In the genomic region with DNA sequence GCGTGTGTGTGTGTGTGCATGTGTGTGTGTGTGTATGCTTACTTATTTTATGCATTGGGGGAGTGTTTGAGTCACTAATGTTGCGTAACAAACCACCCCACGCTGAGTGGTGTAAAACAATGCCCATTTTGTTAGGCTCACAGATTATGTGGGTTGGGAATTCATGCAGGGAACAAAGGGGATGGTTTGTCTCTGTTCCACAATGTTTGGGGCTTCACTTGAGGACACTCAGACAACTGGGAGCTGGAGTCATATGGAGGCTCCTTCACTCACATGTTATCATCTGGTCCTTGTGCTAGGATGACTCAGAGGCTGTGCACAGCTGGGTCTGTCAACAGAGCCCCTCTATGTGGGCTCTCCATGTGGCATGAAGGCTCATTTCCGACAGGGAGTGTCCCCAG, we compare ENCODE assay signal across 19 cellular contexts. TPM values are rescaled to one million over a fixed set of nuclear protein-coding genes. Genes with fewer than 3 reads are reported as not detected.
DNase-seq lines count a peak whose midpoint lies in the region; ATAC-seq, FAIRE-seq and TF ChIP-seq lines count a peak whose summit lies in the region.
"Had no signal": no experiment of that assay in that cellular context is flagged by ENCODE, and none has a peak within 500 bp of the region (broad histone marks: within the 10 kb centered on the region; RNA-seq: fewer than 3 reads in every experiment).

No MANE protein-coding gene starts in this region.

- no peaks in the 10 kb centered on the region for H3K36me3 Mint-ChIP-seq in astrocyte (ENCODE audit: low read depth, unreplicated experiment)
- H3K36me3 Mint-ChIP-seq in progenitor cell of endocrine pancreas (ENCODE audit: insufficient read depth) = no peaks in the 10 kb centered on the region
- H3K36me3 Mint-ChIP-seq: natural killer cell had no signal

- H3K9me3 ChIP-seq in astrocyte (ENCODE audit: insufficient read depth, low read depth, low read length) = no peaks in the 10 kb centered on the region
- H3K9me3 ChIP-seq: sigmoid colon, upper lobe of right lung had no signal

- ATAC-seq in HG03108 (IDR thresholded peaks at IDR 0.05; ENCODE audit: unreplicated experiment) = no peak
- ATAC-seq: activated naive CD4-positive, alpha-beta T cell treated with anti-CD3 and anti-CD28 coated beads, Interleukin-2, amount 50 U/mL, for 72 hours; natural killer cell; Right ventricle myocardium inferior; upper lobe of right lung had no signal

- H3K9ac ChIP-seq in astrocyte (ENCODE audit: low read length) = no peak overlapping the region

- peaks cover 20% of the 10 kb centered on the region for H3K4me1 Mint-ChIP-seq in astrocyte (ENCODE audit: low read depth, unreplicated experiment)
- H3K4me1 Mint-ChIP-seq in progenitor cell of endocrine pancreas (ENCODE audit: low read depth) = peaks cover 7% of the 10 kb centered on the region
- H3K4me1 Mint-ChIP-seq: activated CD4-positive, alpha-beta T cell treated with anti-CD3 and anti-CD28 coated beads, Interleukin-2, amount 10 ng/mL, durations not matched to agents 24 days and 14 days; B cell; natural killer cell had no signal

- no peaks in the 10 kb centered on the region for H3K27me3 ChIP-seq in astrocyte (ENCODE audit: insufficient read depth, low read length)
- H3K27me3 ChIP-seq: sigmoid colon, upper lobe of right lung had no signal

- H3K9me3 Mint-ChIP-seq in astrocyte (ENCODE audit: unreplicated experiment) (no peaks in the 10 kb centered on the region), progenitor cell of endocrine pancreas (ENCODE audit: low read depth) (peaks cover 5% of the 10 kb centered on the region)
- H3K9me3 Mint-ChIP-seq: activated CD4-positive, alpha-beta T cell treated with anti-CD3 and anti-CD28 coated beads, Interleukin-2, amount 10 ng/mL, durations not matched to agents 24 days and 14 days; activated naive CD4-positive, alpha-beta T cell treated with anti-CD3 and anti-CD28 coated beads, Interleukin-2, amount 50 U/mL, for 72 hours; activated T-cell treated with anti-CD3 and anti-CD28 coated beads, Interleukin-2, amount 50 U/mL, for 24 hours had no signal

- FAIRE-seq in astrocyte (lab: Jason Lieb, UNC) = no peak
- no peak for FAIRE-seq in GM12891 (lab: Jason Lieb, UNC)
- FAIRE-seq: HTR-8/SVneo had no signal

- H3K27ac ChIP-seq in astrocyte (ENCODE audit: low read depth, low read length) = no peak overlapping the region
- H3K27ac ChIP-seq: sigmoid colon, upper lobe of right lung had no signal

- H3K4me3 Mint-ChIP-seq in astrocyte (ENCODE audit: unreplicated experiment) (no peak overlapping the region), progenitor cell of endocrine pancreas (ENCODE audit: low read depth) (no peak overlapping the region)
- H3K4me3 Mint-ChIP-seq: activated CD4-positive, alpha-beta T cell treated with anti-CD3 and anti-CD28 coated beads, Interleukin-2, amount 10 ng/mL, durations not matched to agents 24 days and 14 days; activated T-cell treated with anti-CD3 and anti-CD28 coated beads, Interleukin-2, amount 50 U/mL, for 24 hours; B cell; natural killer cell had no signal

- H3K4me3 ChIP-seq in astrocyte (ENCODE audit: insufficient read depth, low read depth, low read length) = no peak overlapping the region
- H3K4me3 ChIP-seq: sigmoid colon, upper lobe of right lung had no signal

- TF ChIP-seq CTCF in astrocyte (IDR thresholded peaks at IDR 0.05; ENCODE audit: insufficient read depth, low read depth, low read length) (no peak), progenitor cell of endocrine pancreas (IDR thresholded peaks at IDR 0.05; ENCODE audit: unreplicated experiment) (no peak)

- no peak overlapping the region for H3K4me2 ChIP-seq in astrocyte (ENCODE audit: low read length)

- H3K27ac Mint-ChIP-seq in astrocyte (ENCODE audit: unreplicated experiment) (peak overlapping the region; percentile 20), progenitor cell of endocrine pancreas (peak overlapping the region; percentile 5)
- H3K27ac Mint-ChIP-seq: activated CD4-positive, alpha-beta T cell treated with anti-CD3 and anti-CD28 coated beads, Interleukin-2, amount 10 ng/mL, durations not matched to agents 24 days and 14 days; activated naive CD4-positive, alpha-beta T cell treated with anti-CD3 and anti-CD28 coated beads, Interleukin-2, amount 50 U/mL, for 72 hours; activated T-cell treated with anti-CD3 and anti-CD28 coated beads, Interleukin-2, amount 50 U/mL, for 24 hours; B cell; natural killer cell had no signal

- no peaks in the 10 kb centered on the region for H3K79me2 ChIP-seq in astrocyte (ENCODE audit: insufficient read depth, low read length)

- H4K20me1 ChIP-seq in astrocyte (ENCODE audit: insufficient read depth, low read length) = no peaks in the 10 kb centered on the region

- no peaks in the 10 kb centered on the region for H3K27me3 Mint-ChIP-seq in astrocyte (ENCODE audit: low read depth, unreplicated experiment)
- peaks cover 8% of the 10 kb centered on the region for H3K27me3 Mint-ChIP-seq in progenitor cell of endocrine pancreas
- H3K27me3 Mint-ChIP-seq: activated CD4-positive, alpha-beta T cell treated with anti-CD3 and anti-CD28 coated beads, Interleukin-2, amount 10 ng/mL, durations not matched to agents 24 days and 14 days; activated T-cell treated with anti-CD3 and anti-CD28 coated beads, Interleukin-2, amount 50 U/mL, for 24 hours had no signal

- H2AFZ ChIP-seq in astrocyte (ENCODE audit: low read depth, low read length) = no peak overlapping the region

- H3K36me3 ChIP-seq in astrocyte (ENCODE audit: insufficient read depth, low read length) = no peaks in the 10 kb centered on the region
- H3K36me3 ChIP-seq: sigmoid colon, upper lobe of right lung had no signal

- no peak for TF ChIP-seq POLR2A in GM12891 (IDR thresholded peaks at IDR 0.05; ENCODE audit: low read depth, low read length)

- no peaks in the 10 kb centered on the region for H3K4me1 ChIP-seq in astrocyte (ENCODE audit: insufficient read depth, low read length)
- H3K4me1 ChIP-seq: sigmoid colon, upper lobe of right lung had no signal

- DNase-seq in H4 (ENCODE audit: low spot score) = peak; percentile 31
- no peak for DNase-seq in astrocyte (ENCODE audit: low read depth)
- peak in 33 of 51 donors; percentile 1 to 74 (median 29) for DNase-seq in hypothalamus (lab: John Stamatoyannopoulos, UW)
- DNase-seq in progenitor cell of endocrine pancreas (ENCODE audit: low spot score, unreplicated experiment) = no peak
- DNase-seq in GM12891 (ENCODE audit: insufficient read length, low spot score) = no peak
- no peak for DNase-seq in NCI-H1436 (lab: John Stamatoyannopoulos, UW)
- DNase-seq: activated CD4-positive, alpha-beta T cell treated with anti-CD3 and anti-CD28 coated beads, Interleukin-2, amount 10 ng/mL, durations not matched to agents 24 days and 14 days; activated T-cell treated with anti-CD3 and anti-CD28 coated beads, Interleukin-2, amount 50 U/mL, for 24 hours; MV-4-11; natural killer cell; sigmoid colon; stimulated activated CD4-positive, alpha-beta T cell treated with anti-CD3 and anti-CD28 coated beads, Interleukin-4, amount 100 ng/mL, for 4 hours; T-helper 9 cell; upper lobe of right lung had no signal

TF ChIP-seq in GM12891, 5 proteins besides CTCF, POLR2A, EP300 and RAD21:
- no peak for TF ChIP-seq POU2F2 (IDR thresholded peaks at IDR 0.05; ENCODE audit: low read depth, low read length)
- TF ChIP-seq PAX5 (IDR thresholded peaks at IDR 0.05; ENCODE audit: insufficient read depth, low read length, severe bottlenecking) = no peak
TF ChIP-seq in GM12891: peak in this region for 0.

RNA-seq across cellular contexts. Expression of a gene that starts 51.3 kb away (rescaled TPM):
- 3.9 and 4.6 TPM in 2 replicates for total RNA-seq in H4 (2014; rRNA removed; shearing (Covaris generic))
- total RNA-seq in astrocyte (88.9 and 92.6 TPM in 2 replicates), progenitor cell of endocrine pancreas (166 and 195 TPM in 2 replicates)
- 10.1 TPM for polyA plus RNA-seq in GM12891 (2012; ENCODE audit: low read depth, missing spikeins)

Comparison
In these comparisons a context has a peak if more than half of its experiments do, and no peak if none do; other contexts are left out.
1. DNase-seq: peak in H4 (single experiment) and hypothalamus (33 of 51); none in astrocyte (single experiment), progenitor cell of endocrine pancreas (single experiment), GM12891 (single experiment) and NCI-H1436 (single experiment).
2. RNA of a gene that starts 51.3 kb away (total RNA-seq): 166 to 195 TPM in progenitor cell of endocrine pancreas and 88.9 to 92.6 TPM in astrocyte; 3.9 to 4.6 TPM in H4; every median in the first group is over 10 times any median in the second.